In the genomic region with DNA sequence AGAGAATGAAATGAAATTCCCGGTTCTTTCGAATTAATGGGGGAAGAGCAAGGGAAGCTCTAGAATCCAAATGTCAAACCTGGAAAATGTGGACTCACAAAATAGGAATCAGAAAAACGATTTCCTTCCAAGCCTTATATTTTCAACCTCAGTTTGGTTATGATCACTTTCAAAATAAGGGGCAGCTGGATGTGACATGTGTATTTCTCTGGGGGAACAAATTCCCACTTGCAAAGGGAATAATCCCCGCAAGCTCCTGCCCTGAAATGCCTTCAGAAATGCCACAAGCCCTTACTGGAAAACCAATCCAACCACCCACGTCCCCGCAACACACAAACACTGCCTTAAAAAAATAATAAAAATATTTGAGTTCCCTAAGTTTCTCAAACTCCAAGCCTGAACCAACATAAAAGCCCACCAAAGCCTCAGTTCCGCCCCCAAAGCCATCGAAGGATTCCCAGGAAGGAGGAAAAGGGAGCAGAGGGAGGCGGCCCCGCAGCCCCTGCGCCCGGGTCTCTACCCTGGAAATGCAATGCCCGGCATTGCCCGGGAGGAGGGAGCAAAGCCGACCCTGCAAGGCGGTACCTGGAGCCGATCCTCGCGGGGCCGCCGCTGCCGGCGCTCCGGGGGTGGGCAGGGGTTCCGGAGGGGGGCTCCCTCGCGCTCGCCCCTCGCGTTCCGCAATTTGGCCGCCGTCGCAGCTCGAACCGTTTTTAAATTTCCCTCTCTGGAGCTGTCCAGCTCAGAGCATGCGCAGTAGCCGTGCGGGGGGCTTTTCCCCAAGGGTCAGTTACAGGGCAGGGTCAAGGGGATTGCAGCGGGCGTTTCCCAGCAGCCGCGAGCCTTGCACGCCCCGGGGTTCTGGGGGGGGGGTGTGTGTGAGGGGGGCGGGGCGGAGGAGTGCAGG, we compare ENCODE assay signal across 8 cellular contexts. TPM values are rescaled to one million over a fixed set of nuclear protein-coding genes. Genes with fewer than 3 reads are reported as not detected.
A peak's percentile ranks its signal among the peaks of the same experiment; 100 is the strongest.
DNase-seq lines count a peak whose midpoint lies in the region; ATAC-seq and TF ChIP-seq lines count a peak whose summit lies in the region.

Gene FOXN4 (minus strand): TSS at position 751 of the 907 bp plus-strand sequence. CDS start 963 bp downstream, outside the sequence.

- peaks cover 76% of the 10 kb centered on the region for H3K27me3 ChIP-seq in osteoblast (ENCODE audit: insufficient read depth, low read length)

- H3K4me1 ChIP-seq in osteoblast (ENCODE audit: insufficient read depth, low read length) = no peaks in the 10 kb centered on the region

- no peaks in the 10 kb centered on the region for H3K79me2 ChIP-seq in osteoblast (ENCODE audit: insufficient read depth, low read length)

- H3K9me3 ChIP-seq in osteoblast (ENCODE audit: low read depth, low read length) = no peaks in the 10 kb centered on the region

- H3K36me3 ChIP-seq in osteoblast (ENCODE audit: insufficient read depth, low read length) = no peaks in the 10 kb centered on the region

- no peak within 1 kb of the TSS for H3K4me2 ChIP-seq in osteoblast (ENCODE audit: insufficient read depth, low read length)

- DNase-seq in D341Med (ENCODE audit: low spot score) (peak; percentile 83), NCI-H1092 treated with DMSO at 0.1 percent for 48 hours (lab: John Stamatoyannopoulos, UW) (peak; percentile 37), ecto neural progenitor cell (ENCODE audit: low spot score) (peak; percentile 90), osteoblast (ENCODE audit: insufficient read length, low spot score, missing footprints) (peak; percentile 61), pons (ENCODE audit: low spot score) (no peak), UCSD-AML1 (lab: John Stamatoyannopoulos, UW; ENCODE audit: unreplicated experiment) (no peak), NCI-H1694 (lab: John Stamatoyannopoulos, UW) (no peak)

- no peak for TF ChIP-seq CTCF in osteoblast (IDR thresholded peaks at IDR 0.05; ENCODE audit: extremely low read depth, low read depth, low read length)

- H4K20me1 ChIP-seq in osteoblast (ENCODE audit: insufficient read depth, low read length) = no peaks in the 10 kb centered on the region

- no peak within 1 kb of the TSS for H3K27ac ChIP-seq in osteoblast (ENCODE audit: low read depth, low read length)

- no peak for ATAC-seq in HG03378 (IDR thresholded peaks at IDR 0.05; ENCODE audit: unreplicated experiment)

- H3K4me3 ChIP-seq in osteoblast (ENCODE audit: insufficient read depth, low read length) = no peak within 1 kb of the TSS

- H2AFZ ChIP-seq in osteoblast (ENCODE audit: low read length) = no peak within 1 kb of the TSS

RNA-seq across cellular contexts. Expression of gene FOXN4, which starts in this region (rescaled TPM):
- total RNA-seq in osteoblast = not detected in 2 replicates

Comparison
In these comparisons a context has a peak if more than half of its experiments do, and no peak if none do; other contexts are left out.
1. Peak in DNase-seq in osteoblast; RNA of the gene not detected or under 1 TPM.
2. DNase-seq: peak in D341Med (single experiment), NCI-H1092 treated with DMSO at 0.1 percent for 48 hours (single experiment) and ecto neural progenitor cell (single experiment); none in pons (single experiment), UCSD-AML1 (single experiment) and NCI-H1694 (single experiment).